14 cellular contexts compared by ENCODE assay signal in the genomic region with DNA sequence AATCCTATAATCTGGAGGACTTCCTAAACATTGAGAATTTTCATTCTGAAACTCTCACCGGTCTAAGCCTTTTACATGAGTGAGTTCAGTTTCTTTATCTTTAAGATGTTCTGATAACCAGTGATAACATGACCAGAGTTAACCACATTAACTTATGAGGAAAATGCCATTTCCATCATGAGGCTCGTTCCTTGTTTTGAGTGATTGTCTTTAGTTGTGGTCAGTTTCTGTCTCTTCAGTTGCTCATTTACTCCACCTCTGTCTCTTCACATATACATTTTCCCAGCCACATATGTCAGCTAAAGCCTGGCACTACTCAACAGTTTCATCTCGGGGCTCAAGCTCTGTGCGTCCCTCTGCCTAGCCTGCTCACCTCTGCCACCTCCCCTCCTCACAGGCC.
DNase-seq lines count a peak whose midpoint lies in the region; FAIRE-seq and TF ChIP-seq lines count a peak whose summit lies in the region.
"Had no signal": no experiment of that assay in that cellular context is flagged by ENCODE, and none has a peak within 500 bp of the region (broad histone marks: within the 10 kb centered on the region; RNA-seq: fewer than 3 reads in every experiment).

No MANE protein-coding gene starts in this region.

- H3K27me3 ChIP-seq in esophagus (ENCODE audit: control insufficient read depth in 1 of 2, insufficient read depth in 2 of 2, low read length in 2 of 2): no peaks in the 10 kb centered on the region
- H3K27me3 ChIP-seq: colonic mucosa had no signal

- peak overlapping the region; percentile 50 to 59 for H3K27ac ChIP-seq in esophagus (ENCODE audit: low read depth in 2 of 2, low read length in 1 of 2)
- H3K27ac ChIP-seq: colonic mucosa had no signal

- TF ChIP-seq CTCF in progenitor cell of endocrine pancreas (IDR thresholded peaks at IDR 0.05; ENCODE audit: unreplicated experiment) (no peak), GM10248 (IDR thresholded peaks at IDR 0.05; ENCODE audit: control extremely low read depth, extremely low read depth, low read depth, missing control alignments) (no peak)

- H3K4me1 ChIP-seq in esophagus (ENCODE audit: control insufficient read depth in 2 of 2, insufficient read depth in 2 of 2, low read length in 1 of 2): no peaks in the 10 kb centered on the region
- H3K4me1 ChIP-seq: colonic mucosa had no signal

- H3K27me3 Mint-ChIP-seq in progenitor cell of endocrine pancreas: no peaks in the 10 kb centered on the region

- DNase-seq in stimulated activated CD4-positive, alpha-beta T cell treated with anti-CD3 and anti-CD28 coated beads, Interleukin-15, amount 100 ng/mL, for 24 hours: peak; percentile 17
- DNase-seq in stimulated activated CD4-positive, alpha-beta T cell treated with anti-CD3 and anti-CD28 coated beads, Interleukin-2, amount 100 ng/mL, for 24 hours: no peak
- DNase-seq in progenitor cell of endocrine pancreas (ENCODE audit: low spot score, unreplicated experiment) (no peak), GM10248 (ENCODE audit: extremely low spot score) (no peak), GM19239 (ENCODE audit: insufficient read length, low spot score) (no peak), NCI-H1436 treated with DMSO at 0.1 percent for 48 hours (lab: John Stamatoyannopoulos, UW) (no peak), GOT3 (lab: John Stamatoyannopoulos, UW) (no peak)
- DNase-seq: C1 segment of cervical spinal cord, colonic mucosa, lower lobe of right lung, NCI-H2171, T1000 had no signal

- H3K27ac Mint-ChIP-seq in progenitor cell of endocrine pancreas: peak overlapping the region; percentile 3

- H3K9me3 Mint-ChIP-seq in progenitor cell of endocrine pancreas (ENCODE audit: low read depth): no peaks in the 10 kb centered on the region

- no peaks in the 10 kb centered on the region for H3K9me3 ChIP-seq in esophagus (ENCODE audit: control insufficient read depth in 2 of 2, insufficient read depth in 1 of 2, low read depth in 1 of 2, low read length in 1 of 2)
- H3K9me3 ChIP-seq: colonic mucosa, lower lobe of right lung had no signal

- H3K4me1 Mint-ChIP-seq in progenitor cell of endocrine pancreas (ENCODE audit: low read depth): peaks cover 14% of the 10 kb centered on the region

- peaks cover 9% of the 10 kb centered on the region for H3K36me3 Mint-ChIP-seq in progenitor cell of endocrine pancreas (ENCODE audit: insufficient read depth)

- H3K36me3 ChIP-seq in esophagus (ENCODE audit: control insufficient read depth in 2 of 2, insufficient read depth in 2 of 2, low read length in 1 of 2): peaks cover 0 to 2% of the 10 kb centered on the region in 2 donors
- H3K36me3 ChIP-seq: colonic mucosa had no signal

- FAIRE-seq in GM19239 (lab: Jason Lieb, UNC): no peak
- FAIRE-seq: frontal cortex had no signal

- H3K4me3 Mint-ChIP-seq in progenitor cell of endocrine pancreas (ENCODE audit: low read depth): no peak overlapping the region

- POLR2A ChIA-PET in GM10248 (lab: Yijun Ruan, JAX): no interaction called here

- no peak overlapping the region for H3K4me3 ChIP-seq in esophagus (ENCODE audit: low read depth in 1 of 2, low read length in 2 of 2)
- H3K4me3 ChIP-seq: colonic mucosa, lower lobe of right lung had no signal

- WGBS in esophagus, 2 donors: 81 to 82% methylated on average over 4 of the region's 4 CpGs

- CTCF ChIA-PET in GM10248 (lab: Yijun Ruan, JAX): interaction anchor here (0.6 to 2.7 kb wide), 5 partner anchors 10 to 45 kb away, joined by 3 to 7 read pairs (median 3); no protein-coding TSS in a partner anchor
